11 cellular contexts compared by ENCODE assay signal in genomic region chr2:164852086-164852485, GRCh38.
"Had no signal": no experiment of that assay in that cellular context is flagged by ENCODE, and none has a peak within 500 bp of the region (broad histone marks: within the 10 kb centered on the region; RNA-seq: fewer than 3 reads in every experiment).

No MANE protein-coding gene starts in this region.

- FAIRE-seq: H1, H54 had no signal

- DNase-seq: GM23248, GOT3, H7, H9, HCEC 1CT, HFFc6 had no signal

- H3K36me3 ChIP-seq: HAP-1 had no signal

- H3K9ac ChIP-seq: GM23248 had no signal

- H3K4me2 ChIP-seq: GM23338 had no signal

- ATAC-seq: GM23338, HCT116 had no signal

- H3K4me3 ChIP-seq: GM23248, GM23338, HAP-1 had no signal

- H3K9me3 ChIP-seq: HAP-1 had no signal

- H3K27ac ChIP-seq: GM23248 had no signal

- H2AFZ ChIP-seq: GM23248, GM23338 had no signal
